1 cellular context compared by ENCODE assay signal in the genomic region with DNA sequence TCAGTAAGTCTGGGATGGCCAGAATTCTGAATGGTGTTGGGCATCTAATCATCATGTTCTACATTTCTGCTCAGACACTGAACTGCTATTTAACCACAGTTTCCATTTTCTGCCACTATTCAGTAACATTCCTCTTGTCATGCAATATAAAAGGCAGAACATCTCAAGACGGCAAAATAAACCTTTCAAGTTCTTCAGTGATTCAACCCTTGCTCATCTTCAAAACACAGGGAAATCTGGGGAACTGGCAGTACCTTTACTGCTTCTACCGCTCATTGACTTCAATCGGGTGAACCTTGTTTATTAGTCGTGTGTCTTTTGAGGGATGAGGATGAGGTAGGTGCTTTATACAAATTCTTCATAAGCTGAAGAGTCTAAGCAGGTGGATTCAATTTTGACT.
TF ChIP-seq lines count a peak whose summit lies in the region.

No MANE protein-coding gene starts in this region.

TF ChIP-seq in SK-N-SH, 30 proteins besides CTCF, POLR2A, EP300 and RAD21 (continued from another document):
- TF ChIP-seq, protein P1, sequence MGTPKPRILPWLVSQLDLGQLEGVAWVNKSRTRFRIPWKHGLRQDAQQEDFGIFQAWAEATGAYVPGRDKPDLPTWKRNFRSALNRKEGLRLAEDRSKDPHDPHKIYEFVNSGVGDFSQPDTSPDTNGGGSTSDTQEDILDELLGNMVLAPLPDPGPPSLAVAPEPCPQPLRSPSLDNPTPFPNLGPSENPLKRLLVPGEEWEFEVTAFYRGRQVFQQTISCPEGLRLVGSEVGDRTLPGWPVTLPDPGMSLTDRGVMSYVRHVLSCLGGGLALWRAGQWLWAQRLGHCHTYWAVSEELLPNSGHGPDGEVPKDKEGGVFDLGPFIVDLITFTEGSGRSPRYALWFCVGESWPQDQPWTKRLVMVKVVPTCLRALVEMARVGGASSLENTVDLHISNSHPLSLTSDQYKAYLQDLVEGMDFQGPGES (IDR thresholded peaks at IDR 0.05; ENCODE audit: low read depth, low read length): no peak
- TF ChIP-seq RFX5 (IDR thresholded peaks at IDR 0.05; ENCODE audit: low read length) (no peak), YY1 (IDR thresholded peaks at IDR 0.05; ENCODE audit: low read depth) (no peak), FOXM1 (IDR thresholded peaks at IDR 0.05; ENCODE audit: low read depth) (no peak), SIN3A (IDR thresholded peaks at IDR 0.05; ENCODE audit: borderline replicate concordance, low read depth, low read length) (no peak), FOXJ3 (CRISPR knock-in tag; IDR thresholded peaks at IDR 0.05) (no peak), RXRA (IDR thresholded peaks at IDR 0.05; ENCODE audit: borderline replicate concordance, low read depth) (no peak), NFIC (IDR thresholded peaks at IDR 0.05; ENCODE audit: borderline replicate concordance) (no peak), TAF1 (IDR thresholded peaks at IDR 0.05; ENCODE audit: borderline replicate concordance, low read depth, low read length) (no peak), CHD2 (IDR thresholded peaks at IDR 0.05; ENCODE audit: low read length, partially characterized antibody) (no peak), SMC3 (IDR thresholded peaks at IDR 0.05; ENCODE audit: low read depth, low read length) (no peak)
TF ChIP-seq in SK-N-SH: peak in this region for 3.
